In the genomic region with DNA sequence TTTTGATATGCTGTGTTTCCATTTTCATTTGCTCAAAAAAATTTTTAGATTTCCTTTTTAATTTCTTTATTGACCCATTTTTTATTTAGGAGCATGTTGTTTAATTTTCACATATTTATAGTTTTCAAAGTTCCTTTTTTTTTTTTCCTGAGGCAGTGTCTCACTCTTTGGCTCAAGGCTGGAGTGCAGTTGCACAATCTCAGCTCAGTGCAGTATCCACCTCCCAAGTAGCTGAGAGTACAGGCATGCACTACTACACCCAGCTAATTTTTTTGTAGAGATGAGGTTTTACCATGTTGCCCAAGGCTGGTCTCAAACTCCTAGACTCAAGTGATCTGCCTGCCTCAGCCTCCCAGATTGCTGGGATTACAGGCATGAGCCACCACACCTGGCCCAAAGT, we compare ENCODE assay signal across 17 cellular contexts. TPM values are rescaled to one million over a fixed set of nuclear protein-coding genes. Genes with fewer than 3 reads are reported as not detected.
A peak's percentile ranks its signal among the peaks of the same experiment; 100 is the strongest.
DNase-seq lines count a peak whose midpoint lies in the region; ATAC-seq and TF ChIP-seq lines count a peak whose summit lies in the region.
"Had no signal": no experiment of that assay in that cellular context is flagged by ENCODE, and none has a peak within 500 bp of the region (broad histone marks: within the 10 kb centered on the region; RNA-seq: fewer than 3 reads in every experiment).

No MANE protein-coding gene starts in this region.

- H3K4me1 Mint-ChIP-seq in activated CD8-positive, alpha-beta T cell treated with anti-CD3 and anti-CD28 coated beads, Interleukin-2, amount 10 ng/mL, durations not matched to agents 7 days and 5 days (ENCODE audit: low read depth): peaks cover 3% of the 10 kb centered on the region
- H3K4me1 Mint-ChIP-seq in type B pancreatic cell (ENCODE audit: unreplicated experiment): no peaks in the 10 kb centered on the region

- H3K4me2 ChIP-seq in SK-N-SH: no peak overlapping the region

- peaks cover 22% of the 10 kb centered on the region for H3K36me3 Mint-ChIP-seq in activated CD8-positive, alpha-beta T cell treated with anti-CD3 and anti-CD28 coated beads, Interleukin-2, amount 10 ng/mL, durations not matched to agents 7 days and 5 days (ENCODE audit: low read depth)
- peaks cover 20% of the 10 kb centered on the region for H3K36me3 Mint-ChIP-seq in type B pancreatic cell

- peaks cover 6 to 12% of the 10 kb centered on the region in 2 donors for H3K4me1 ChIP-seq in adrenal gland (replicated peaks in 1 of 2)
- H3K4me1 ChIP-seq in gastrocnemius medialis: peaks cover 15 to 17% of the 10 kb centered on the region in 2 donors
- H3K4me1 ChIP-seq in SK-N-SH (ENCODE audit: control insufficient read depth in 1 of 2, insufficient read depth in 2 of 2, low read depth in 1 of 2, low read length in 1 of 2): no peaks in the 10 kb centered on the region
- H3K4me1 ChIP-seq: Caco-2 had no signal

- no peak overlapping the region for H3K4me3 Mint-ChIP-seq in activated CD8-positive, alpha-beta T cell treated with anti-CD3 and anti-CD28 coated beads, Interleukin-2, amount 10 ng/mL, durations not matched to agents 7 days and 5 days
- no peak overlapping the region for H3K4me3 Mint-ChIP-seq in type B pancreatic cell
- H3K4me3 Mint-ChIP-seq: brain; stimulated activated naive B cell treated with anti-CD40 and anti-IgM and Interleukin-4, amounts not matched to agents 10 μg/mL and 1 μg/mL and 100 μg/mL, for 72 hours had no signal

- TF ChIP-seq RAD21 in SK-N-SH (IDR thresholded peaks at IDR 0.05; ENCODE audit: low read length): no peak

- H3K27ac ChIP-seq in adrenal gland (no peak overlapping the region), gastrocnemius medialis (peak overlapping the region in 3 of 4 donors; percentile 5 to 32 (median 10)), SK-N-SH (ENCODE audit: low read depth in 2 of 2, low read length in 1 of 2) (no peak overlapping the region)
- H3K27ac ChIP-seq: neutrophil had no signal

- TF ChIP-seq CTCF in adrenal gland (IDR thresholded peaks at IDR 0.05) (no peak), gastrocnemius medialis (IDR thresholded peaks at IDR 0.05 in 4 of 5, conservative IDR thresholded peaks at IDR 0.05 in 1 of 5) (no peak), SK-N-SH (IDR thresholded peaks at IDR 0.05) (no peak), type B pancreatic cell (conservative IDR thresholded peaks at IDR 0.05) (no peak)

- no peaks in the 10 kb centered on the region for H3K27me3 Mint-ChIP-seq in activated CD8-positive, alpha-beta T cell treated with anti-CD3 and anti-CD28 coated beads, Interleukin-2, amount 10 ng/mL, durations not matched to agents 7 days and 5 days (ENCODE audit: low read depth)
- H3K27me3 Mint-ChIP-seq in type B pancreatic cell: no peaks in the 10 kb centered on the region
- H3K27me3 Mint-ChIP-seq: stimulated activated naive B cell treated with anti-CD40 and anti-IgM and Interleukin-4, amounts not matched to agents 10 μg/mL and 1 μg/mL and 100 μg/mL, for 72 hours had no signal

- no peak overlapping the region for H3K27ac Mint-ChIP-seq in activated CD8-positive, alpha-beta T cell treated with anti-CD3 and anti-CD28 coated beads, Interleukin-2, amount 10 ng/mL, durations not matched to agents 7 days and 5 days
- no peak overlapping the region for H3K27ac Mint-ChIP-seq in type B pancreatic cell
- H3K27ac Mint-ChIP-seq: brain had no signal

- H2AFZ ChIP-seq in SK-N-SH (ENCODE audit: low read depth): no peak overlapping the region

- H3K9me2 ChIP-seq in SK-N-SH: no peaks in the 10 kb centered on the region

- intact Hi-C loops in adrenal gland (cut with DNase I): no loop called here
- intact Hi-C loops in Right ventricle myocardium superior (cut with DNase I): no loop called here
- intact Hi-C loops in gastrocnemius medialis (cut with DNase I; ENCODE audit: low total_unique reads): no loop called here

- peaks cover 6% of the 10 kb centered on the region for H3F3A ChIP-seq in SK-N-SH (replicated peaks; ENCODE audit: insufficient read depth)

- H3K9me3 Mint-ChIP-seq in activated CD8-positive, alpha-beta T cell treated with anti-CD3 and anti-CD28 coated beads, Interleukin-2, amount 10 ng/mL, durations not matched to agents 7 days and 5 days (ENCODE audit: insufficient read depth): no peaks in the 10 kb centered on the region
- H3K9me3 Mint-ChIP-seq in type B pancreatic cell: no peaks in the 10 kb centered on the region

- POLR2A ChIA-PET in activated CD8-positive, alpha-beta T cell treated with anti-CD3 and anti-CD28 coated beads, Interleukin-2, amount 10 ng/mL, durations not matched to agents 7 days and 5 days (lab: Charles Lee): no interaction called here
- POLR2A ChIA-PET in SK-N-SH (lab: Yijun Ruan, JAX): no interaction called here

- H3K36me3 ChIP-seq in adrenal gland (replicated peaks in 1 of 2): no peaks in the 10 kb centered on the region
- H3K36me3 ChIP-seq in gastrocnemius medialis: no peaks in the 10 kb centered on the region
- H3K36me3 ChIP-seq in SK-N-SH (replicated peaks in 1 of 2; ENCODE audit: control insufficient read depth in 1 of 2, insufficient read depth in 2 of 2, low read length in 1 of 2): peaks cover 0 to 47% of the 10 kb centered on the region in 2 experiments

- H3K4me3 ChIP-seq in adrenal gland: no peak overlapping the region
- H3K4me3 ChIP-seq in gastrocnemius medialis: no peak overlapping the region
- H3K4me3 ChIP-seq in SK-N-SH (ENCODE audit: low read depth in 2 of 2, low read length in 1 of 2): no peak overlapping the region

- peaks cover 9% of the 10 kb centered on the region; the same call in 1 of the 2 replicates for H3K79me2 ChIP-seq in SK-N-SH (ENCODE audit: insufficient read depth)

- peaks cover 0 to 9% (median 0%) of the 10 kb centered on the region in 3 donors for H3K9me3 ChIP-seq in adrenal gland (replicated peaks in 1 of 3)
- no peaks in the 10 kb centered on the region for H3K9me3 ChIP-seq in gastrocnemius medialis
- peaks cover 12% of the 10 kb centered on the region; the same call in 1 of the 2 replicates for H3K9me3 ChIP-seq in SK-N-SH
- H3K9me3 ChIP-seq: Caco-2, neutrophil had no signal

- TF ChIP-seq POLR2A in adrenal gland (IDR thresholded peaks at IDR 0.05): no peak
- TF ChIP-seq POLR2A in gastrocnemius medialis (IDR thresholded peaks at IDR 0.05): no peak

- DNase-seq in GM04504 (ENCODE audit: low read depth) (peak; percentile 58), adrenal gland (peak; percentile 47 to 78 (median 74)), Right ventricle myocardium superior (peak; percentile 59), gastrocnemius medialis (peak in 1 of 2 donors; percentile 32), SK-N-SH (no peak), type B pancreatic cell (ENCODE audit: extremely low spot score, unreplicated experiment) (no peak)
- no peak for DNase-seq in activated CD8-positive, alpha-beta T cell treated with anti-CD3 and anti-CD28 coated beads, Interleukin-2, amount 10 ng/mL, durations not matched to agents 7 days and 5 days
- DNase-seq: Caco-2; H7; kidney; NCI-H2171 treated with DMSO at 0.1 percent for 48 hours; stimulated activated CD4-positive, alpha-beta T cell treated with anti-CD3 and anti-CD28 coated beads, Interleukin-1b, Interleukin-23, amount 100 ng/mL, for 48 hours; stimulated activated naive B cell treated with anti-CD40 and anti-IgM and Interleukin-4, amounts not matched to agents 10 μg/mL and 1 μg/mL and 100 μg/mL, for 72 hours had no signal

- in situ Hi-C loops in gastrocnemius medialis (cut with MboI; ENCODE audit: low sequenced_read_pairs in 4 of 4): loop anchor here in 3 of 4 donors (25.0 kb wide), 1 partner anchor 553 kb away; no protein-coding TSS in a partner anchor

- CTCF ChIA-PET in activated CD8-positive, alpha-beta T cell treated with anti-CD3 and anti-CD28 coated beads, Interleukin-2, amount 10 ng/mL, durations not matched to agents 7 days and 5 days (lab: Charles Lee): interaction anchor here (1.3 kb wide), 1 partner anchor 12 kb away, joined by 4 read pairs; no protein-coding TSS in a partner anchor
- CTCF ChIA-PET in SK-N-SH (lab: Yijun Ruan, JAX): interaction anchor here (0.7 to 3.8 kb wide), 3 partner anchors 23 to 289 kb away, joined by 3 to 21 read pairs (median 5); no protein-coding TSS in a partner anchor

- no peaks in the 10 kb centered on the region for H4K20me1 ChIP-seq in SK-N-SH (ENCODE audit: insufficient read depth)

- H3K27me3 ChIP-seq in adrenal gland (no peaks in the 10 kb centered on the region), gastrocnemius medialis (no peaks in the 10 kb centered on the region), SK-N-SH (ENCODE audit: insufficient read depth) (no peaks in the 10 kb centered on the region)
- H3K27me3 ChIP-seq: neutrophil had no signal

- TF ChIP-seq EP300 in SK-N-SH (IDR thresholded peaks at IDR 0.05; ENCODE audit: borderline replicate concordance in 1 of 2, low read depth in 1 of 2, low read length in 1 of 2): no peak

- ATAC-seq in Right ventricle myocardium superior (ENCODE audit: poor library complexity) (peak; percentile 84), gastrocnemius medialis (peak; percentile 56 to 72), HG02852 (IDR thresholded peaks at IDR 0.05; ENCODE audit: unreplicated experiment) (no peak)
- ATAC-seq in activated CD8-positive, alpha-beta T cell treated with anti-CD3 and anti-CD28 coated beads, Interleukin-2, amount 10 ng/mL, durations not matched to agents 7 days and 5 days: no peak
- ATAC-seq: Panc1; stimulated activated naive B cell treated with anti-CD40 and anti-IgM and Interleukin-4, amounts not matched to agents 10 μg/mL and 1 μg/mL and 100 μg/mL, for 72 hours had no signal

- no peak overlapping the region for H3K9ac ChIP-seq in SK-N-SH

TF ChIP-seq in SK-N-SH, 30 proteins besides CTCF, POLR2A, EP300 and RAD21 (continues in another document):
- TF ChIP-seq, protein P1, sequence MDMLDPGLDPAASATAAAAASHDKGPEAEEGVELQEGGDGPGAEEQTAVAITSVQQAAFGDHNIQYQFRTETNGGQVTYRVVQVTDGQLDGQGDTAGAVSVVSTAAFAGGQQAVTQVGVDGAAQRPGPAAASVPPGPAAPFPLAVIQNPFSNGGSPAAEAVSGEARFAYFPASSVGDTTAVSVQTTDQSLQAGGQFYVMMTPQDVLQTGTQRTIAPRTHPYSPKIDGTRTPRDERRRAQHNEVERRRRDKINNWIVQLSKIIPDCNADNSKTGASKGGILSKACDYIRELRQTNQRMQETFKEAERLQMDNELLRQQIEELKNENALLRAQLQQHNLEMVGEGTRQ (IDR thresholded peaks at IDR 0.05; ENCODE audit: borderline replicate concordance, low read depth, low read length): no peak
- TF ChIP-seq TAF1 (IDR thresholded peaks at IDR 0.05; ENCODE audit: borderline replicate concordance, low read depth, low read length) (no peak), GABPA (IDR thresholded peaks at IDR 0.05; ENCODE audit: low read depth) (no peak)

RNA-seq across cellular contexts. Expression of gene PFN2, which starts 36.2 kb away (rescaled TPM):
- 10 to 100 TPM; 13.4 to 65.3 (median 43.4) TPM for total RNA-seq in adrenal gland
- 100 to 1,000 TPM in 1 of 3 donors, 10 to 100 TPM in 2; 28.6 to 148 (median 35.2) TPM for polyA plus RNA-seq in adrenal gland
- total RNA-seq in Right ventricle myocardium superior: 61.3 TPM
- total RNA-seq in gastrocnemius medialis: 100 to 1,000 TPM in 3 of 4 donors, 10 to 100 TPM in 1; 64.1 to 208 (median 146) TPM
- total RNA-seq in activated CD8-positive, alpha-beta T cell treated with anti-CD3 and anti-CD28 coated beads, Interleukin-2, amount 10 ng/mL, durations not matched to agents 7 days and 5 days: under 1 TPM in 1 of 2 experiments, not detected in 1; 0.53 TPM
- 594 and 851 TPM in 2 replicates for polyA plus RNA-seq in SK-N-SH (2012; rRNA removed)
- polyA plus RNA-seq in SK-N-SH (2012; cell fraction: cytosol; rRNA removed): 877 and 880 TPM in 2 replicates
- 163 and 392 TPM in 2 replicates for polyA plus RNA-seq in SK-N-SH (2012; cell fraction: nucleus; rRNA removed)
- 198 and 369 TPM in 2 replicates for total RNA-seq in type B pancreatic cell (ENCODE audit: low replicate concordance)

Comparison
In these comparisons a context has a peak if more than half of its experiments do, and no peak if none do; other contexts are left out.
1. DNase-seq: peak in GM04504 (single experiment), adrenal gland (7 of 7) and Right ventricle myocardium superior (single experiment); none in activated CD8-positive, alpha-beta T cell treated with anti-CD3 and anti-CD28 coated beads, Interleukin-2, amount 10 ng/mL, durations not matched to agents 7 days and 5 days (single experiment), SK-N-SH (single experiment) and type B pancreatic cell (single experiment).
2. H3K27ac ChIP-seq: peak in gastrocnemius medialis (3 of 4); none in adrenal gland (0 of 5) and SK-N-SH (0 of 2).
3. ATAC-seq: peak in Right ventricle myocardium superior (single experiment) and gastrocnemius medialis (2 of 2); none in HG02852 (single experiment) and activated CD8-positive, alpha-beta T cell treated with anti-CD3 and anti-CD28 coated beads, Interleukin-2, amount 10 ng/mL, durations not matched to agents 7 days and 5 days (single experiment).
4. RNA of gene PFN2, which starts 36.2 kb away (total RNA-seq): 198 to 369 TPM in type B pancreatic cell, 64.1 to 208 TPM in gastrocnemius medialis, 61.3 TPM in Right ventricle myocardium superior (single experiment) and 13.4 to 65.3 TPM in adrenal gland; 0.53 TPM in activated CD8-positive, alpha-beta T cell treated with anti-CD3 and anti-CD28 coated beads, Interleukin-2, amount 10 ng/mL, durations not matched to agents 7 days and 5 days; every median in the first group is over 4 times any median in the second.